In genomic region chr4:44493924-44494323, GRCh38 we compare ENCODE assay signal across 8 cellular contexts. TPM values are rescaled to one million over a fixed set of nuclear protein-coding genes. Genes with fewer than 3 reads are reported as not detected.
A peak's percentile ranks its signal among the peaks of the same experiment; 100 is the strongest.
DNase-seq lines count a peak whose midpoint lies in the region; ATAC-seq and TF ChIP-seq lines count a peak whose summit lies in the region.

No MANE protein-coding gene starts in this region.

- H3K27me3 Mint-ChIP-seq in nephron (ENCODE audit: low read depth) (no peaks in the 10 kb centered on the region), CD14-positive monocyte (ENCODE audit: low read depth in 3 of 3) (peaks cover 0 to 2% (median 2%) of the 10 kb centered on the region in 3 donors)

- H3K4me1 Mint-ChIP-seq in nephron (no peaks in the 10 kb centered on the region), CD14-positive monocyte (no peaks in the 10 kb centered on the region)

- DNase-seq in astrocyte of the hippocampus (ENCODE audit: low read depth, low spot score): peak; percentile 23
- no peak for DNase-seq in CD14-positive monocyte (ENCODE audit: low spot score)
- DNase-seq in prostate gland (ENCODE audit: low spot score): no peak
- no peak for DNase-seq in effector CD8-positive, alpha-beta T cell (lab: John Stamatoyannopoulos, UW)
- DNase-seq in DMS153 (lab: John Stamatoyannopoulos, UW): no peak

- H3K9me3 ChIP-seq in prostate gland: no peaks in the 10 kb centered on the region

- no peak for TF ChIP-seq POLR2A in prostate gland (IDR thresholded peaks at IDR 0.05)

- H3K36me3 ChIP-seq in prostate gland: no peaks in the 10 kb centered on the region

- H3K36me3 Mint-ChIP-seq in nephron (ENCODE audit: low read depth) (no peaks in the 10 kb centered on the region), CD14-positive monocyte (no peaks in the 10 kb centered on the region)

- intact Hi-C loops in CD14-positive monocyte (cut with micrococcal nuclease) (no loop called here), prostate gland (cut with DNase I) (no loop called here)

- no peak overlapping the region for H3K27ac ChIP-seq in prostate gland

- H3K4me3 Mint-ChIP-seq in nephron (no peak overlapping the region), CD14-positive monocyte (no peak overlapping the region)

- H3K9me3 Mint-ChIP-seq in nephron (no peaks in the 10 kb centered on the region), CD14-positive monocyte (peaks cover 0 to 8% (median 0%) of the 10 kb centered on the region in 7 donors)

- peak; percentile 72 for ATAC-seq in HG03432 (IDR thresholded peaks at IDR 0.05; ENCODE audit: unreplicated experiment)

- H3K4me3 ChIP-seq in prostate gland: no peak overlapping the region

- TF ChIP-seq CTCF in GM12873 (IDR thresholded peaks at IDR 0.05; ENCODE audit: insufficient read depth, low read depth, low read length, missing control alignments) (peak; percentile 52), nephron (IDR thresholded peaks at IDR 0.05; ENCODE audit: unreplicated experiment in 3 of 3) (peak; percentile 30 to 49 (median 32)), CD14-positive monocyte (IDR thresholded peaks at IDR 0.05) (no peak), prostate gland (IDR thresholded peaks at IDR 0.05) (no peak)

- H3K27me3 ChIP-seq in prostate gland (replicated peaks; ENCODE audit: insufficient read depth): no peaks in the 10 kb centered on the region

- no peak overlapping the region for H3K27ac Mint-ChIP-seq in nephron
- no peak overlapping the region for H3K27ac Mint-ChIP-seq in CD14-positive monocyte

- H3K4me1 ChIP-seq in prostate gland (replicated peaks): no peaks in the 10 kb centered on the region

- 46% methylated on average over 6 of the region's 6 CpGs for WGBS in prostate gland

RNA-seq across cellular contexts. Expression of gene KCTD8, which starts 45.3 kb away (rescaled TPM):
- not detected for polyA plus RNA-seq in CD14-positive monocyte
- total RNA-seq in prostate gland: 1 to 10 TPM in 1 of 2 donors, under 1 TPM in 1; 0.46 to 1.9 TPM

Comparison
In these comparisons a context has a peak if more than half of its experiments do, and no peak if none do; other contexts are left out.
1. CTCF ChIP-seq: peak in GM12873 (single experiment) and nephron (3 of 3); none in CD14-positive monocyte (single experiment) and prostate gland (0 of 4).